Comparison of ENCODE assay signal across 9 cellular contexts in genomic region chr1:150072959-150073358, GRCh38. TPM values are rescaled to one million over a fixed set of nuclear protein-coding genes. Genes with fewer than 3 reads are reported as not detected.
DNase-seq lines count a peak whose midpoint lies in the region; ATAC-seq, FAIRE-seq and TF ChIP-seq lines count a peak whose summit lies in the region.
"Had no signal": no experiment of that assay in that cellular context is flagged by ENCODE, and none has a peak within 500 bp of the region (broad histone marks: within the 10 kb centered on the region; RNA-seq: fewer than 3 reads in every experiment).

No MANE protein-coding gene starts in this region.

- H3K9me1 ChIP-seq in K562 (ENCODE audit: control insufficient read depth, insufficient read depth, low read length) = no peaks in the 10 kb centered on the region

- peaks cover 8 to 28% (median 24%) of the 10 kb centered on the region in 5 donors for H3K36me3 Mint-ChIP-seq in naive thymus-derived CD4-positive, alpha-beta T cell

- H2AFZ ChIP-seq in MM.1S (ENCODE audit: low read length) = no peak overlapping the region
- no peak overlapping the region for H2AFZ ChIP-seq in K562 (ENCODE audit: low read depth, low read length)

- peaks cover 1% of the 10 kb centered on the region; the same call in 1 of the 2 replicates for H3F3A ChIP-seq in MM.1S (ENCODE audit: insufficient read depth, low read length)

- TF ChIP-seq POLR2A in K562 (conservative IDR thresholded peaks at IDR 0.05) = no peak

- H3K4me1 ChIP-seq in MM.1S (ENCODE audit: low read length) (peaks cover 19% of the 10 kb centered on the region), K562 (replicated peaks in 1 of 2; ENCODE audit: control insufficient read depth in 2 of 2, insufficient read depth in 2 of 2, low read length in 2 of 2) (peaks cover 0 to 15% of the 10 kb centered on the region in 2 experiments; a peak in 2 of 5 replicates)
- H3K4me1 ChIP-seq in naive thymus-derived CD4-positive, alpha-beta T cell (ENCODE audit: control insufficient read depth in 2 of 2, insufficient read depth in 2 of 2, low read length in 2 of 2) = peaks cover 0 to 6% of the 10 kb centered on the region in 2 donors

- in situ Hi-C loops in K562 (cut with MboI) = no loop called here

- DNase-seq in DMS 273 (lab: John Stamatoyannopoulos, UW; ENCODE audit: unreplicated experiment) (peak; percentile 41), DMS 273 treated with DMSO at 0.1 percent for 48 hours (lab: John Stamatoyannopoulos, UW) (no peak), MM.1S (peak; percentile 63), K562 (ENCODE audit: extremely low read depth in 1 of 4, low spot score in 3 of 4) (no peak), UCSD-AML1 (lab: John Stamatoyannopoulos, UW; ENCODE audit: unreplicated experiment) (no peak), SHP77 treated with DMSO at 0.1 percent for 48 hours (lab: John Stamatoyannopoulos, UW) (no peak)
- peak in 6 of 9 donors; percentile 21 to 54 (median 41) for DNase-seq in naive thymus-derived CD4-positive, alpha-beta T cell
- no peak for DNase-seq in activated CD4-positive, alpha-beta T cell treated with anti-CD3 and anti-CD28 coated beads for 48 hours

- H3K9me3 Mint-ChIP-seq in naive thymus-derived CD4-positive, alpha-beta T cell = no peaks in the 10 kb centered on the region
- H3K9me3 Mint-ChIP-seq: T-helper 1 cell treated with Interleukin-12 subunit alpha and Interleukin-12 subunit beta and Interleukin-4 antibody, amounts not matched to agents 30 μg/mL and 1 μg/mL, for 36 hours had no signal

- 80% methylated on average over 3 of the region's 3 CpGs for WGBS in K562 (ENCODE audit: insufficient coverage, low coverage, missing lambda C conversion rate)

- H3K9me3 ChIP-seq in MM.1S (replicated peaks; ENCODE audit: insufficient read depth, low read length) (no peaks in the 10 kb centered on the region), K562 (replicated peaks; ENCODE audit: control insufficient read depth, insufficient read depth, low read depth, low read length) (no peaks in the 10 kb centered on the region)
- no peaks in the 10 kb centered on the region for H3K9me3 ChIP-seq in naive thymus-derived CD4-positive, alpha-beta T cell (ENCODE audit: control insufficient read depth in 2 of 3, low read length in 3 of 3)

- no peak for FAIRE-seq in K562 (lab: Jason Lieb, UNC)

- intact Hi-C loops in K562 (cut with micrococcal nuclease) = loop anchor here (1.0 kb wide), 1 partner anchor 95 kb away; no protein-coding TSS in a partner anchor
- intact Hi-C loops in naive thymus-derived CD4-positive, alpha-beta T cell (cut with micrococcal nuclease) = loop anchor here (1.0 kb wide), 6 partner anchors 44 to 208 kb away; no protein-coding TSS in a partner anchor

- TF ChIP-seq RAD21 in K562 (CRISPR knock-in tag; conservative IDR thresholded peaks at IDR 0.05 in 1 of 2, IDR thresholded peaks at IDR 0.05 in 1 of 2) = peak; percentile 69 to 79

- ATAC-seq in K562 = peak; percentile 62
- ATAC-seq in naive thymus-derived CD4-positive, alpha-beta T cell = peak; percentile 72

- CTCF ChIA-PET in K562 (lab: Yijun Ruan, JAX; ENCODE audit: low intra/inter-chr PET ratio) = interaction anchor here (0.6 to 2.0 kb wide), 8 partner anchors 90 to 1940 kb away, joined by 3 to 32 read pairs (median 4); no protein-coding TSS in a partner anchor
- CTCF ChIA-PET in naive thymus-derived CD4-positive, alpha-beta T cell (lab: Charles Lee) = interaction anchor here (0.6 to 9.4 kb wide), 21 partner anchors 8 to 151 kb away, joined by 3 to 243 read pairs (median 5); no protein-coding TSS in a partner anchor

- no peak overlapping the region for H3K27ac ChIP-seq in MM.1S (ENCODE audit: low read length)
- H3K27ac ChIP-seq in K562 (ENCODE audit: extremely low read depth, low read depth, low read length) = no peak overlapping the region
- H3K27ac ChIP-seq in naive thymus-derived CD4-positive, alpha-beta T cell (ENCODE audit: low read depth, low read length) = no peak overlapping the region

- no peak for TF ChIP-seq EP300 in K562 (IDR thresholded peaks at IDR 0.05; ENCODE audit: low read length)

- H3K4me3 Mint-ChIP-seq in naive thymus-derived CD4-positive, alpha-beta T cell = no peak overlapping the region
- H3K4me3 Mint-ChIP-seq: T-helper 1 cell treated with Interleukin-12 subunit alpha and Interleukin-12 subunit beta and Interleukin-4 antibody, amounts not matched to agents 30 μg/mL and 1 μg/mL, for 36 hours had no signal

- no peaks in the 10 kb centered on the region for H3K9me2 ChIP-seq in MM.1S (replicated peaks; ENCODE audit: insufficient read depth, low read length)

- POLR2A ChIA-PET in K562 (lab: Yijun Ruan, JAX) = interaction anchor here (1.6 kb wide), 1 partner anchor 114 kb away, joined by 8 read pairs; no protein-coding TSS in a partner anchor
- POLR2A ChIA-PET in naive thymus-derived CD4-positive, alpha-beta T cell (lab: Charles Lee) = interaction anchor here (0.7 to 2.4 kb wide), 12 partner anchors 22 to 487 kb away, joined by 3 to 20 read pairs (median 4); a partner anchor contains a TSS

- H3K4me2 ChIP-seq in MM.1S (ENCODE audit: low read depth, low read length) (no peak overlapping the region), K562 (ENCODE audit: insufficient read depth, low read length) (no peak overlapping the region)

- H3K4me1 Mint-ChIP-seq in naive thymus-derived CD4-positive, alpha-beta T cell = peaks cover 19 to 34% (median 30%) of the 10 kb centered on the region in 7 donors

- H3K36me3 ChIP-seq in MM.1S (replicated peaks; ENCODE audit: insufficient read depth, low read length) (0 out of 2 replicates have a peak, but pooled peaks cover 4% of the 10 kb centered on the region), K562 (ENCODE audit: control insufficient read depth, insufficient read depth, low read length) (peaks cover 51% of the 10 kb centered on the region; the same call in 2 of the 3 replicates)
- H3K36me3 ChIP-seq in naive thymus-derived CD4-positive, alpha-beta T cell (ENCODE audit: control insufficient read depth in 2 of 3, insufficient read depth in 3 of 3, low read length in 3 of 3) = peaks cover 2 to 10% (median 6%) of the 10 kb centered on the region in 3 experiments

- H3K9ac ChIP-seq in MM.1S (ENCODE audit: low read length) (no peak overlapping the region), K562 (ENCODE audit: insufficient read depth in 1 of 2, low read depth in 2 of 2, low read length in 2 of 2) (no peak overlapping the region)

- H3K27ac Mint-ChIP-seq in naive thymus-derived CD4-positive, alpha-beta T cell = peak overlapping the region in 3 of 9 donors; percentile 6 to 25 (median 7)
- H3K27ac Mint-ChIP-seq: T-helper 1 cell treated with Interleukin-12 subunit alpha and Interleukin-12 subunit beta and Interleukin-4 antibody, amounts not matched to agents 30 μg/mL and 1 μg/mL, for 36 hours had no signal

- no TSS peak for BruUV-seq in K562 (replicated peaks; lab: Mats Ljungman, UMichigan)

- H3K27me3 Mint-ChIP-seq in naive thymus-derived CD4-positive, alpha-beta T cell = no peaks in the 10 kb centered on the region

- H3K79me2 ChIP-seq in MM.1S (ENCODE audit: low read length) (peaks cover 12% of the 10 kb centered on the region), K562 (ENCODE audit: control insufficient read depth, insufficient read depth, low read length) (peaks cover 12% of the 10 kb centered on the region)

- H3K4me3 ChIP-seq in MM.1S (ENCODE audit: low read length) = no peak overlapping the region
- no peak overlapping the region for H3K4me3 ChIP-seq in K562
- no peak overlapping the region for H3K4me3 ChIP-seq in naive thymus-derived CD4-positive, alpha-beta T cell (ENCODE audit: low read length)

- peak; percentile 68 for TF ChIP-seq CTCF in MM.1S (IDR thresholded peaks at IDR 0.05; ENCODE audit: low read length)
- TF ChIP-seq CTCF in K562 (IDR thresholded peaks at IDR 0.05 in 2 of 3, conservative IDR thresholded peaks at IDR 0.05 in 1 of 3; ENCODE audit: insufficient read depth in 2 of 3, low read depth in 1 of 3, low read length in 3 of 3) = peak in 1 of 3 experiments; percentile 67; a peak in 4 of 6 replicates

- no peaks in the 10 kb centered on the region for H3K27me3 ChIP-seq in MM.1S (replicated peaks; ENCODE audit: insufficient read depth, low read length)
- no peaks in the 10 kb centered on the region for H3K27me3 ChIP-seq in K562 (ENCODE audit: control insufficient read depth in 2 of 2, insufficient read depth in 2 of 2, low read length in 2 of 2)
- H3K27me3 ChIP-seq in naive thymus-derived CD4-positive, alpha-beta T cell (ENCODE audit: control insufficient read depth in 2 of 2, insufficient read depth in 2 of 2, low read length in 2 of 2) = no peaks in the 10 kb centered on the region

- H4K20me1 ChIP-seq in MM.1S (ENCODE audit: insufficient read depth, low read length) (no peaks in the 10 kb centered on the region), K562 (replicated peaks; ENCODE audit: control insufficient read depth, insufficient read depth, low read length) (no peaks in the 10 kb centered on the region)

TF ChIP-seq in K562, 482 proteins besides CTCF, POLR2A, EP300 and RAD21 (continues in another document):
- TF ChIP-seq SMC3 (conservative IDR thresholded peaks at IDR 0.05; ENCODE audit: insufficient read depth, low read depth, low read length) = 0 out of 2 replicates have a peak, but pooled peaks have one; percentile 13
- TF ChIP-seq DNMT1 (IDR thresholded peaks at IDR 0.05) = no peak
- TF ChIP-seq SMAD4 (CRISPR knock-in tag; conservative IDR thresholded peaks at IDR 0.05) = no peak

RNA-seq across cellular contexts. Expression of gene VPS45, which starts 5.4 kb away (rescaled TPM):
- 62.1 and 168 TPM in 2 replicates for total RNA-seq in K562 (2011; cell fraction: chromatin; rRNA removed; ENCODE audit: low replicate concordance)
- 28.7 and 34.9 TPM in 2 replicates for total RNA-seq in K562 (2011; cell fraction: nucleolus; rRNA removed)
- 61.0 and 81.9 TPM in 2 replicates for total RNA-seq in K562 (2011; cell fraction: nucleoplasm; rRNA removed)
- total RNA-seq in K562 (2014; rRNA removed) (17.9 and 21.3 TPM in 2 replicates), K562 (2014; rRNA removed; fragmentation: Illumina TruSeq; extraction: Trizol) (42.6 and 44.6 TPM in 2 replicates), K562 (2015; rRNA removed; fragmentation: Illumina TruSeq; extraction: Trizol) (34.1 and 34.4 TPM in 2 replicates), K562 (2021) (27.0 and 27.4 TPM in 2 replicates)
- polyA plus RNA-seq in K562 (2011; rRNA removed) (37.1 and 48.2 TPM in 2 replicates), K562 (2014; fragmentation: Illumina TruSeq; extraction: Trizol) (30.8 and 38.3 TPM in 2 replicates), K562 (2014; fragmentation: Nextera tagmentation; extraction: Ambion mirVana) (10 to 100 TPM; 21.3 to 43.6 TPM), K562 (2014; rRNA removed) (24.1 and 31.5 TPM in 2 replicates)
- 13.3 and 19.3 TPM in 2 replicates for polyA plus RNA-seq in K562 (2011; cell fraction: cytosol; rRNA removed)
- polyA plus RNA-seq in K562 (2011; cell fraction: nucleus; rRNA removed) = 47.8 and 80.7 TPM in 2 replicates
- polyA plus RNA-seq in K562 (2012) = 27.7 and 37.9 TPM in 2 replicates
- 52.9 and 57.7 TPM in 2 replicates for polyA minus RNA-seq in K562 (2011; rRNA and poly(A)+ RNA removed)
- polyA minus RNA-seq in K562 (2011; cell fraction: cytosol; rRNA and poly(A)+ RNA removed) = 14.2 and 14.5 TPM in 2 replicates
- 30.6 and 73.8 TPM in 2 replicates for polyA minus RNA-seq in K562 (2011; cell fraction: nucleus; rRNA and poly(A)+ RNA removed)
- total RNA-seq in naive thymus-derived CD4-positive, alpha-beta T cell = 10 to 100 TPM; 20.3 to 37.7 (median 29.3) TPM
- polyA plus RNA-seq in naive thymus-derived CD4-positive, alpha-beta T cell = 10 to 100 TPM; 24.0 to 25.6 TPM

Comparison
In these comparisons a context has a peak if more than half of its experiments do, and no peak if none do; other contexts are left out.
1. DNase-seq: peak in DMS 273 (single experiment), MM.1S (single experiment) and naive thymus-derived CD4-positive, alpha-beta T cell (6 of 9); none in DMS 273 treated with DMSO at 0.1 percent for 48 hours (single experiment), K562 (0 of 4), UCSD-AML1 (single experiment), SHP77 treated with DMSO at 0.1 percent for 48 hours (single experiment) and activated CD4-positive, alpha-beta T cell treated with anti-CD3 and anti-CD28 coated beads for 48 hours (single experiment).